ENCODE assay signal across 1 cellular context in genomic region chr1:2049517-2050481, GRCh38.
A peak's percentile ranks its signal among the peaks of the same experiment; 100 is the strongest.
TF ChIP-seq lines count a peak whose summit lies in the region.

Gene PRKCZ (plus strand): TSS chr1:2050411. CDS start chr1:2050631, 220 bp downstream.

TF ChIP-seq in HepG2, 621 proteins besides CTCF, POLR2A, EP300 and RAD21 (continued from another document and continues in another):
- TF ChIP-seq MXD3 (CRISPR knock-in tag; IDR thresholded peaks at IDR 0.05) (no peak), ZNF710 (CRISPR knock-in tag; IDR thresholded peaks at IDR 0.05; ENCODE audit: borderline replicate concordance) (peak; percentile 74), PHF20 (CRISPR knock-in tag; IDR thresholded peaks at IDR 0.05) (peak; percentile 12; the same call in 1 of the 2 replicates), KLF16 (CRISPR knock-in tag; IDR thresholded peaks at IDR 0.05) (peak in 1 of 2 experiments; percentile 1; a peak in 1 of 4 replicates), ZNF788 (CRISPR knock-in tag; IDR thresholded peaks at IDR 0.05; ENCODE audit: borderline replicate concordance) (peak; percentile 76; the same call in 1 of the 2 replicates), TBX2 (CRISPR knock-in tag; IDR thresholded peaks at IDR 0.05; ENCODE audit: borderline replicate concordance) (0 out of 2 replicates have a peak, but pooled peaks have one; percentile 35), KDM1A (CRISPR knock-in tag; IDR thresholded peaks at IDR 0.05) (peak; percentile 6; the same call in 1 of the 2 replicates), ZNF335 (CRISPR knock-in tag; IDR thresholded peaks at IDR 0.05) (no peak), IKZF4 (CRISPR knock-in tag; IDR thresholded peaks at IDR 0.05; ENCODE audit: borderline replicate concordance, low read depth, not compliant biosample characterization) (peak; percentile 23), ZNF441 (CRISPR knock-in tag; IDR thresholded peaks at IDR 0.05; ENCODE audit: borderline replicate concordance) (peak; percentile 10; the same call in 1 of the 2 replicates), TARDBP (CRISPR knock-in tag; IDR thresholded peaks at IDR 0.05) (peak; percentile 32; the same call in 1 of the 2 replicates), ZBTB3 (CRISPR knock-in tag; IDR thresholded peaks at IDR 0.05; ENCODE audit: borderline replicate concordance, low read depth) (no peak), CHD2 (IDR thresholded peaks at IDR 0.05; ENCODE audit: low read depth, low read length) (peak; percentile 65; the same call in 1 of the 2 replicates), ZNF275 (CRISPR knock-in tag; IDR thresholded peaks at IDR 0.05; ENCODE audit: borderline replicate concordance) (no peak), GTF2F1 (IDR thresholded peaks at IDR 0.05; ENCODE audit: low read length) (no peak), ERF (CRISPR knock-in tag; IDR thresholded peaks at IDR 0.05) (peak; percentile 44; the same call in 1 of the 2 replicates), ZNF790 (CRISPR knock-in tag; IDR thresholded peaks at IDR 0.05; ENCODE audit: borderline replicate concordance) (no peak), TFDP2 (CRISPR knock-in tag; IDR thresholded peaks at IDR 0.05) (no peak), SAFB2 (CRISPR knock-in tag; IDR thresholded peaks at IDR 0.05; ENCODE audit: borderline replicate concordance, low read depth) (no peak; the same call in 1 of the 2 replicates), REL (CRISPR knock-in tag; conservative IDR thresholded peaks at IDR 0.05) (no peak), CENPBD1 (CRISPR knock-in tag; IDR thresholded peaks at IDR 0.05; ENCODE audit: borderline replicate concordance, low read depth) (no peak; the same call in 1 of the 2 replicates), MTF1 (CRISPR knock-in tag; IDR thresholded peaks at IDR 0.05) (no peak), E2F1 (CRISPR knock-in tag; IDR thresholded peaks at IDR 0.05) (peak; percentile 54), IRX3 (CRISPR knock-in tag; IDR thresholded peaks at IDR 0.05; ENCODE audit: borderline replicate concordance, low read depth) (peak; percentile 20; the same call in 1 of the 2 replicates), ZNF850 (CRISPR knock-in tag; conservative IDR thresholded peaks at IDR 0.05) (no peak), ZNF614 (CRISPR knock-in tag; IDR thresholded peaks at IDR 0.05; ENCODE audit: borderline replicate concordance) (peak; percentile 59; the same call in 1 of the 2 replicates), ZNF839 (CRISPR knock-in tag; IDR thresholded peaks at IDR 0.05; ENCODE audit: borderline replicate concordance) (no peak), ZNF564 (CRISPR knock-in tag; IDR thresholded peaks at IDR 0.05) (no peak; the same call in 1 of the 2 replicates), ETS1 (CRISPR knock-in tag; IDR thresholded peaks at IDR 0.05) (no peak), ZNF572 (CRISPR knock-in tag; IDR thresholded peaks at IDR 0.05) (no peak; the same call in 1 of the 2 replicates), TFDP1 (CRISPR knock-in tag; IDR thresholded peaks at IDR 0.05; ENCODE audit: borderline replicate concordance) (no peak; the same call in none of the 2 replicates), ZFX (CRISPR knock-in tag; IDR thresholded peaks at IDR 0.05; ENCODE audit: low read depth) (peak; percentile 72), TAF1 (CRISPR knock-in tag; IDR thresholded peaks at IDR 0.05) (peak; percentile 56; the same call in 1 of the 2 replicates), ZNF414 (CRISPR knock-in tag; IDR thresholded peaks at IDR 0.05) (no peak), JUNB (CRISPR knock-in tag; IDR thresholded peaks at IDR 0.05; ENCODE audit: borderline replicate concordance) (no peak), ZNF816 (CRISPR knock-in tag; IDR thresholded peaks at IDR 0.05; ENCODE audit: borderline replicate concordance) (no peak), CEBPZ (IDR thresholded peaks at IDR 0.05; ENCODE audit: low read length) (no peak), ZNF280B (CRISPR knock-in tag; IDR thresholded peaks at IDR 0.05; ENCODE audit: borderline replicate concordance) (no peak; the same call in 1 of the 2 replicates), TCF7L2 (IDR thresholded peaks at IDR 0.05; ENCODE audit: low read depth, low read length) (no peak), TRIM24 (CRISPR knock-in tag; IDR thresholded peaks at IDR 0.05) (no peak), PTBP1 (IDR thresholded peaks at IDR 0.05; ENCODE audit: low read depth, low read length, poor library complexity, severe bottlenecking) (peak; percentile 34), HBP1 (CRISPR knock-in tag; IDR thresholded peaks at IDR 0.05; ENCODE audit: low read depth) (no peak), NRL (CRISPR knock-in tag; IDR thresholded peaks at IDR 0.05; ENCODE audit: borderline replicate concordance) (no peak), ZBTB34 (CRISPR knock-in tag; IDR thresholded peaks at IDR 0.05) (no peak), KLF9 (CRISPR knock-in tag; IDR thresholded peaks at IDR 0.05; ENCODE audit: low read depth) (no peak; the same call in 1 of the 2 replicates)
